ENCODE assay signal across 8 cellular contexts in genomic region chr17:17041571-17042380, GRCh38. TPM values are rescaled to one million over a fixed set of nuclear protein-coding genes. Genes with fewer than 3 reads are reported as not detected.
DNase-seq lines count a peak whose midpoint lies in the region; TF ChIP-seq lines count a peak whose summit lies in the region.

No MANE protein-coding gene starts in this region.

- H3K4me3 Mint-ChIP-seq in HFFc6: peak overlapping the region; percentile 79
- H3K4me3 Mint-ChIP-seq in activated naive CD4-positive, alpha-beta T cell treated with anti-CD3 and anti-CD28 coated beads for 36 hours: peak overlapping the region; percentile 60

- H3K4me3 ChIP-seq in SJSA1: peak overlapping the region; percentile 81

- H3K36me3 ChIP-seq in SJSA1: peaks cover 22% of the 10 kb centered on the region

- peaks cover 56% of the 10 kb centered on the region for H3K4me1 Mint-ChIP-seq in HFFc6 (ENCODE audit: low read depth)
- peaks cover 45% of the 10 kb centered on the region for H3K4me1 Mint-ChIP-seq in activated naive CD4-positive, alpha-beta T cell treated with anti-CD3 and anti-CD28 coated beads for 36 hours (ENCODE audit: low read depth)

- H3K27ac ChIP-seq in SJSA1: peak overlapping the region; percentile 46
- H3K27ac ChIP-seq in substantia nigra (ENCODE audit: low read depth, low read length, poor library complexity, severe bottlenecking): peak overlapping the region; percentile 79

- H3K9me3 Mint-ChIP-seq in HFFc6: no peaks in the 10 kb centered on the region
- H3K9me3 Mint-ChIP-seq in activated naive CD4-positive, alpha-beta T cell treated with anti-CD3 and anti-CD28 coated beads for 36 hours: no peaks in the 10 kb centered on the region

- intact Hi-C loops in activated naive CD4-positive, alpha-beta T cell treated with anti-CD3 and anti-CD28 coated beads for 36 hours (cut with micrococcal nuclease): loop anchor here (1.0 to 5.0 kb wide), 6 partner anchors 46 to 551 kb away; partner anchors contain the start of genes COPS3 and PEMT

- peaks cover 13% of the 10 kb centered on the region for H3K36me3 Mint-ChIP-seq in HFFc6 (ENCODE audit: low read depth)
- H3K36me3 Mint-ChIP-seq in activated naive CD4-positive, alpha-beta T cell treated with anti-CD3 and anti-CD28 coated beads for 36 hours (ENCODE audit: low read depth): no peaks in the 10 kb centered on the region

- CTCF ChIA-PET in activated naive CD4-positive, alpha-beta T cell treated with anti-CD3 and anti-CD28 coated beads for 36 hours (lab: Charles Lee): no interaction called here

- H3K9me3 ChIP-seq in SJSA1 (replicated peaks): no peaks in the 10 kb centered on the region

- H3K4me1 ChIP-seq in SJSA1 (replicated peaks): peaks cover 56% of the 10 kb centered on the region

- peak overlapping the region; percentile 81 for H3K27ac Mint-ChIP-seq in HFFc6
- H3K27ac Mint-ChIP-seq in activated naive CD4-positive, alpha-beta T cell treated with anti-CD3 and anti-CD28 coated beads for 36 hours: no peak overlapping the region

- peak; percentile 99 for DNase-seq in GM03348 (ENCODE audit: low spot score)
- peak; percentile 95 for DNase-seq in HFFc6
- DNase-seq in MV-4-11 (lab: John Stamatoyannopoulos, UW): peak; percentile 93
- DNase-seq in SJSA1 (ENCODE audit: low read depth in 1 of 2, low spot score in 2 of 2): peak; percentile 89 to 98
- peak; percentile 97 for DNase-seq in activated naive CD4-positive, alpha-beta T cell treated with anti-CD3 and anti-CD28 coated beads for 36 hours
- DNase-seq in germinal center (ENCODE audit: low spot score): peak; percentile 99
- DNase-seq in non-pigmented ciliary epithelial cell (ENCODE audit: low read depth): peak; percentile 67
- DNase-seq in substantia nigra (lab: John Stamatoyannopoulos, UW): peak; percentile 58 to 99 (median 97)

- H3K27me3 ChIP-seq in SJSA1 (replicated peaks): no peaks in the 10 kb centered on the region

- no peaks in the 10 kb centered on the region for H3K27me3 Mint-ChIP-seq in HFFc6 (ENCODE audit: insufficient read depth)
- H3K27me3 Mint-ChIP-seq in activated naive CD4-positive, alpha-beta T cell treated with anti-CD3 and anti-CD28 coated beads for 36 hours (ENCODE audit: low read depth): no peaks in the 10 kb centered on the region

- TF ChIP-seq CTCF in HFFc6 (IDR thresholded peaks at IDR 0.05): no peak

RNA-seq across cellular contexts. Expression of gene MPRIP, which starts 0.5 kb away (rescaled TPM):
- 100 to 1,000 TPM; 350 to 409 (median 372) TPM for total RNA-seq in HFFc6 (2021; fragmentation: NEBNext Ultra II Directional; extraction: Animal tissue kit (Norgen Biotek cat#: 25700))
- 193 and 199 TPM in 2 replicates for total RNA-seq in SJSA1 (2014; rRNA removed; shearing (Covaris generic))
- total RNA-seq in activated naive CD4-positive, alpha-beta T cell treated with anti-CD3 and anti-CD28 coated beads for 36 hours: 100 to 1,000 TPM; 125 TPM

Comparison
In these comparisons a context has a peak if more than half of its experiments do, and no peak if none do; other contexts are left out.
1. Peak in every context shown above with its lines: DNase-seq, H3K4me3 ChIP-seq and H3K27ac ChIP-seq.